In the genomic region with DNA sequence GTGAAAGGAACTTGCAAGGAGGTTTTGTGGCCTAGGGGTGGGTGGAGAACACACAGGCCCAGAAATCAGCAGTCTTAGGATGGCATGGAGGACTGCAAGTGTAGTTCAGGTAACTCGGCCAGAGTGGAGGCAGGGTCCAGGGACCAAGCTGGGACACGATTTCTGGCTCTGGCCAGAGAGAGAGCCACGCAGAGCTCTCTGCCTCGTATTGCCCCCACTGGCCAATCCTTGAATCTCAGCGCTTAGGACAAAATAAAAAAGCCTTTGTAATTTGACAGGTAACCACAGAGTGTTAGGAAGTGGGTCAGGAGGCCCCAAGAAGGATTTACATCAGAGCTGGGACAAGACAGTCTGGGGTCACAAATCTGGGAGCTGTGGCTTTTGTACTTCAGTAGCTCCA, we compare ENCODE assay signal across 10 cellular contexts. TPM values are rescaled to one million over a fixed set of nuclear protein-coding genes. Genes with fewer than 3 reads are reported as not detected.
DNase-seq lines count a peak whose midpoint lies in the region; ATAC-seq, FAIRE-seq and TF ChIP-seq lines count a peak whose summit lies in the region.
"Had no signal": no experiment of that assay in that cellular context is flagged by ENCODE, and none has a peak within 500 bp of the region (broad histone marks: within the 10 kb centered on the region; RNA-seq: fewer than 3 reads in every experiment).

No MANE protein-coding gene starts in this region.

- no peak for ATAC-seq in HG03521 (IDR thresholded peaks at IDR 0.05; ENCODE audit: unreplicated experiment)

- H3K9me3 Mint-ChIP-seq in astrocyte (ENCODE audit: unreplicated experiment) = no peaks in the 10 kb centered on the region

- peaks cover 1% of the 10 kb centered on the region for H3K36me3 Mint-ChIP-seq in astrocyte (ENCODE audit: low read depth, unreplicated experiment)

- H3K27ac ChIP-seq in BLaER1 (peak overlapping the region; percentile 36), astrocyte (ENCODE audit: low read depth, low read length) (no peak overlapping the region), sigmoid colon (no peak overlapping the region), colonic mucosa (no peak overlapping the region)
- H3K27ac ChIP-seq: SJSA1, upper lobe of left lung had no signal

- H3K36me3 ChIP-seq in BLaER1 (peaks cover 51% of the 10 kb centered on the region), astrocyte (ENCODE audit: insufficient read depth, low read length) (no peaks in the 10 kb centered on the region), sigmoid colon (no peaks in the 10 kb centered on the region), colonic mucosa (no peaks in the 10 kb centered on the region)
- H3K36me3 ChIP-seq: upper lobe of left lung had no signal

- no peaks in the 10 kb centered on the region for H3K27me3 Mint-ChIP-seq in astrocyte (ENCODE audit: low read depth, unreplicated experiment)

- no peak overlapping the region for H3K27ac Mint-ChIP-seq in astrocyte (ENCODE audit: unreplicated experiment)

- CTCF ChIA-PET in HEK293T (lab: Yijun Ruan, JAX) = interaction anchor here (0.7 to 1.9 kb wide), 2 partner anchors 11 to 497 kb away, joined by 3 to 12 read pairs; no protein-coding TSS in a partner anchor

- H2AFZ ChIP-seq in astrocyte (ENCODE audit: low read depth, low read length) = no peak overlapping the region

- no peak overlapping the region for H3K4me3 Mint-ChIP-seq in astrocyte (ENCODE audit: unreplicated experiment)

- WGBS in sigmoid colon, 2 donors = 58 to 80% methylated on average over 5 of the region's 5 CpGs

- FAIRE-seq in astrocyte (lab: Jason Lieb, UNC) = no peak

- TF ChIP-seq CTCF in astrocyte (IDR thresholded peaks at IDR 0.05; ENCODE audit: insufficient read depth, low read depth, low read length) (peak; percentile 23), sigmoid colon (IDR thresholded peaks at IDR 0.05) (no peak), colonic mucosa (IDR thresholded peaks at IDR 0.05) (no peak)

- H3K27me3 ChIP-seq in BLaER1 = no peaks in the 10 kb centered on the region
- H3K27me3 ChIP-seq in astrocyte (ENCODE audit: insufficient read depth, low read length) = no peaks in the 10 kb centered on the region
- no peaks in the 10 kb centered on the region for H3K27me3 ChIP-seq in sigmoid colon
- H3K27me3 ChIP-seq in colonic mucosa = no peaks in the 10 kb centered on the region
- H3K27me3 ChIP-seq: SJSA1, upper lobe of left lung had no signal

- H3K79me2 ChIP-seq in astrocyte (ENCODE audit: insufficient read depth, low read length) = peaks cover 56% of the 10 kb centered on the region

- H3K4me2 ChIP-seq in BLaER1 (peak overlapping the region; percentile 95), astrocyte (ENCODE audit: low read length) (no peak overlapping the region)

- TF ChIP-seq POLR2A in sigmoid colon (IDR thresholded peaks at IDR 0.05) = no peak

- H4K20me1 ChIP-seq in BLaER1 (peaks cover 100% of the 10 kb centered on the region), astrocyte (ENCODE audit: insufficient read depth, low read length) (peaks cover 56% of the 10 kb centered on the region)

- peak; percentile 49 for DNase-seq in HEK293T (ENCODE audit: extremely low spot score)
- no peak for DNase-seq in astrocyte (ENCODE audit: low read depth)
- peak; percentile 65 for DNase-seq in left kidney (ENCODE audit: low read depth, low spot score)
- DNase-seq in sigmoid colon = no peak
- DNase-seq in SKM-1 (lab: John Stamatoyannopoulos, UW; ENCODE audit: unreplicated experiment) = no peak
- no peak for DNase-seq in colonic mucosa
- DNase-seq: upper lobe of left lung had no signal

- POLR2A ChIA-PET in HEK293T (lab: Yijun Ruan, JAX) = no interaction called here

- TF ChIP-seq EP300 in sigmoid colon (IDR thresholded peaks at IDR 0.05) = no peak

- H3K4me3 ChIP-seq in BLaER1 = peak overlapping the region; percentile 30; the same call in 1 of the 2 replicates
- H3K4me3 ChIP-seq in astrocyte (ENCODE audit: insufficient read depth, low read depth, low read length) = no peak overlapping the region
- H3K4me3 ChIP-seq in sigmoid colon = no peak overlapping the region
- H3K4me3 ChIP-seq in colonic mucosa = no peak overlapping the region
- H3K4me3 ChIP-seq: SJSA1, upper lobe of left lung had no signal

- H3K4me1 Mint-ChIP-seq in astrocyte (ENCODE audit: low read depth, unreplicated experiment) = peaks cover 16% of the 10 kb centered on the region

- intact Hi-C loops in sigmoid colon (cut with DNase I) = loop anchor here (10.0 kb wide), 1 partner anchor 762 kb away; no protein-coding TSS in a partner anchor
- intact Hi-C loops in colonic mucosa (cut with DNase I) = no loop called here

- H3K9me3 ChIP-seq in BLaER1 = no peaks in the 10 kb centered on the region
- no peaks in the 10 kb centered on the region for H3K9me3 ChIP-seq in astrocyte (ENCODE audit: insufficient read depth, low read depth, low read length)
- H3K9me3 ChIP-seq in sigmoid colon = peaks cover 0 to 3% (median 0%) of the 10 kb centered on the region in 4 donors
- no peaks in the 10 kb centered on the region for H3K9me3 ChIP-seq in colonic mucosa
- H3K9me3 ChIP-seq: SJSA1, upper lobe of left lung had no signal

- peak overlapping the region; percentile 42; the same call in 1 of the 2 replicates for H3K9ac ChIP-seq in BLaER1
- no peak overlapping the region for H3K9ac ChIP-seq in astrocyte (ENCODE audit: low read length)
- H3K9ac ChIP-seq in colonic mucosa (ENCODE audit: low read depth in 2 of 2, low read length in 2 of 2) = no peak overlapping the region

- H3K4me1 ChIP-seq in BLaER1 = peaks cover 100% of the 10 kb centered on the region
- H3K4me1 ChIP-seq in astrocyte (ENCODE audit: insufficient read depth, low read length) = no peaks in the 10 kb centered on the region
- H3K4me1 ChIP-seq in sigmoid colon = peaks cover 0 to 21% (median 8%) of the 10 kb centered on the region in 4 donors
- no peaks in the 10 kb centered on the region for H3K4me1 ChIP-seq in colonic mucosa

TF ChIP-seq in HEK293T, 16 proteins besides CTCF, POLR2A, EP300 and RAD21:
- TF ChIP-seq HDGF (IDR thresholded peaks at IDR 0.05; ENCODE audit: borderline replicate concordance) (no peak), LEF1 (IDR thresholded peaks at IDR 0.05; ENCODE audit: borderline replicate concordance) (no peak), L3MBTL2 (conservative IDR thresholded peaks at IDR 0.05) (no peak), CTBP1 (IDR thresholded peaks at IDR 0.05; ENCODE audit: borderline replicate concordance) (no peak)

RNA-seq across cellular contexts. Expression of a gene that starts 11.7 kb away (rescaled TPM):
- total RNA-seq in astrocyte (9.5 and 10.4 TPM in 2 replicates), sigmoid colon (10 to 100 TPM in 2 of 4 donors, 1 to 10 TPM in 2; 7.2 to 12.5 (median 10.3) TPM), colonic mucosa (10 to 100 TPM; 12.2 to 12.6 TPM)
- polyA plus RNA-seq in sigmoid colon = 1 to 10 TPM; 3.0 to 8.4 (median 3.7) TPM

Comparison
In these comparisons a context has a peak if more than half of its experiments do, and no peak if none do; other contexts are left out.
1. DNase-seq: peak in HEK293T (single experiment) and left kidney (single experiment); none in astrocyte (single experiment), sigmoid colon (single experiment), SKM-1 (single experiment) and colonic mucosa (single experiment).